18 cellular contexts compared by ENCODE assay signal in the genomic region with DNA sequence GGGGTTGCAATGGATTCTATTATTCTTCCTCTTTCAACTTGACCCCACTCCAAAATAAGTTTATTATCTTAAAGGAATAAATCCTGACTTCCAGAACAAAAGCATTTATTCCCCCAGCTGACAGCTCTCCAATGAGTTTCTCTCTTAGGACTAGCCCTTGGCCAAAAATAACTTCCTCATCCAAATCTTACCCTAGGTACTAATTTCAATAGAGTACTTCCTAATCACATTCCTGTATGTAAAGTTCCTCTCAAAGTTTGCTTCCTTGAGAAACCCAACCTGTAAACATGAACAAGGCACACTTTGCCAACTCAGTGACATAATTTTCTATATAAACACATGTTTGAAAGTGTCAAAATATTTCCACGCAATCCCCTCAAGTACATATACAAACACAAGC.
DNase-seq lines count a peak whose midpoint lies in the region; ATAC-seq and TF ChIP-seq lines count a peak whose summit lies in the region.
"Had no signal": no experiment of that assay in that cellular context is flagged by ENCODE, and none has a peak within 500 bp of the region (broad histone marks: within the 10 kb centered on the region; RNA-seq: fewer than 3 reads in every experiment).

No MANE protein-coding gene starts in this region.

- peak; percentile 11 for DNase-seq in LNCaP clone FGC (ENCODE audit: low read depth)
- peak; percentile 3 for DNase-seq in left kidney (ENCODE audit: low read depth, low spot score)
- DNase-seq in putamen (ENCODE audit: low spot score), result peak; percentile 3
- DNase-seq in head of caudate nucleus, result no peak
- DNase-seq in activated CD4-positive, CD25-positive, alpha-beta regulatory T cell (lab: John Stamatoyannopoulos, UW), result no peak
- DNase-seq: CD4-positive, CD25-positive, alpha-beta regulatory T cell; CD8-positive, alpha-beta T cell; DMS53; DMS79 treated with DMSO at 0.1 percent for 48 hours; GF-D8; GOT3; HFFc6 had no signal

- intact Hi-C loops in head of caudate nucleus (cut with DNase I), result no loop called here

- H3K4me3 Mint-ChIP-seq in nephron, result no peak overlapping the region
- H3K4me3 Mint-ChIP-seq: B cell; CD4-positive, CD25-positive, alpha-beta regulatory T cell; CD8-positive, alpha-beta T cell; HFFc6 had no signal

- H3K4me1 Mint-ChIP-seq in nephron, result peaks cover 7% of the 10 kb centered on the region
- H3K4me1 Mint-ChIP-seq: B cell; CD4-positive, CD25-positive, alpha-beta regulatory T cell had no signal

- H3K9me3 Mint-ChIP-seq in nephron, result no peaks in the 10 kb centered on the region

- H3K27ac Mint-ChIP-seq in nephron, result peak overlapping the region in 2 of 3 experiments; percentile 10 to 14
- H3K27ac Mint-ChIP-seq: B cell; CD4-positive, CD25-positive, alpha-beta regulatory T cell; CD8-positive, alpha-beta T cell; HFFc6 had no signal

- ATAC-seq in HG03354 (IDR thresholded peaks at IDR 0.05; ENCODE audit: poor library complexity, severe bottlenecking, unreplicated experiment) (no peak), HG02642 (IDR thresholded peaks at IDR 0.05; ENCODE audit: poor library complexity, unreplicated experiment) (no peak)
- ATAC-seq: CD8-positive, alpha-beta T cell had no signal

- H3K36me3 Mint-ChIP-seq in nephron (ENCODE audit: low read depth), result no peaks in the 10 kb centered on the region
- H3K36me3 Mint-ChIP-seq: CD4-positive, CD25-positive, alpha-beta regulatory T cell; CD8-positive, alpha-beta T cell had no signal

- TF ChIP-seq CTCF in LNCaP clone FGC (IDR thresholded peaks at IDR 0.05; ENCODE audit: control insufficient read depth, extremely low read depth, insufficient read depth) (no peak), nephron (IDR thresholded peaks at IDR 0.05; ENCODE audit: unreplicated experiment in 3 of 3) (no peak)

- no peak overlapping the region for H3K4me3 ChIP-seq in LNCaP clone FGC (ENCODE audit: low read depth, low read length)
- H3K4me3 ChIP-seq: BLaER1, HAP-1 had no signal

- no peaks in the 10 kb centered on the region for H3K27me3 Mint-ChIP-seq in nephron (ENCODE audit: low read depth)
- H3K27me3 Mint-ChIP-seq: B cell; CD4-positive, CD25-positive, alpha-beta regulatory T cell had no signal

Comparison
In these comparisons a context has a peak if more than half of its experiments do, and no peak if none do; other contexts are left out.
1. DNase-seq: peak in LNCaP clone FGC (single experiment), left kidney (single experiment) and putamen (single experiment); none in head of caudate nucleus (0 of 42) and activated CD4-positive, CD25-positive, alpha-beta regulatory T cell (0 of 4).